ENCODE assay signal across 1 cellular context in genomic region chr5:177351392-177352329, GRCh38.
TF ChIP-seq lines count a peak whose summit lies in the region.

A gene with protein sequence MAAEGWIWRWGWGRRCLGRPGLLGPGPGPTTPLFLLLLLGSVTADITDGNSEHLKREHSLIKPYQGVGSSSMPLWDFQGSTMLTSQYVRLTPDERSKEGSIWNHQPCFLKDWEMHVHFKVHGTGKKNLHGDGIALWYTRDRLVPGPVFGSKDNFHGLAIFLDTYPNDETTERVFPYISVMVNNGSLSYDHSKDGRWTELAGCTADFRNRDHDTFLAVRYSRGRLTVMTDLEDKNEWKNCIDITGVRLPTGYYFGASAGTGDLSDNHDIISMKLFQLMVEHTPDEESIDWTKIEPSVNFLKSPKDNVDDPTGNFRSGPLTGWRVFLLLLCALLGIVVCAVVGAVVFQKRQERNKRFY (minus strand): TSS chr5:177351668. CDS start chr5:177351647, 21 bp downstream.

TF ChIP-seq in K562, 482 proteins besides CTCF, POLR2A, EP300 and RAD21 (continued from another document and continues in another):
- TF ChIP-seq ZFP91 (CRISPR knock-in tag; IDR thresholded peaks at IDR 0.05) = no peak
- TF ChIP-seq, protein P1, sequence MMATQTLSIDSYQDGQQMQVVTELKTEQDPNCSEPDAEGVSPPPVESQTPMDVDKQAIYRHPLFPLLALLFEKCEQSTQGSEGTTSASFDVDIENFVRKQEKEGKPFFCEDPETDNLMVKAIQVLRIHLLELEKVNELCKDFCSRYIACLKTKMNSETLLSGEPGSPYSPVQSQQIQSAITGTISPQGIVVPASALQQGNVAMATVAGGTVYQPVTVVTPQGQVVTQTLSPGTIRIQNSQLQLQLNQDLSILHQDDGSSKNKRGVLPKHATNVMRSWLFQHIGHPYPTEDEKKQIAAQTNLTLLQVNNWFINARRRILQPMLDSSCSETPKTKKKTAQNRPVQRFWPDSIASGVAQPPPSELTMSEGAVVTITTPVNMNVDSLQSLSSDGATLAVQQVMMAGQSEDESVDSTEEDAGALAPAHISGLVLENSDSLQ (IDR thresholded peaks at IDR 0.05) = peak; percentile 100
- TF ChIP-seq, protein P2, sequence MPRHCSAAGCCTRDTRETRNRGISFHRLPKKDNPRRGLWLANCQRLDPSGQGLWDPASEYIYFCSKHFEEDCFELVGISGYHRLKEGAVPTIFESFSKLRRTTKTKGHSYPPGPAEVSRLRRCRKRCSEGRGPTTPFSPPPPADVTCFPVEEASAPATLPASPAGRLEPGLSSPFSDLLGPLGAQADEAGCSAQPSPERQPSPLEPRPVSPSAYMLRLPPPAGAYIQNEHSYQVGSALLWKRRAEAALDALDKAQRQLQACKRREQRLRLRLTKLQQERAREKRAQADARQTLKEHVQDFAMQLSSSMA (CRISPR knock-in tag; IDR thresholded peaks at IDR 0.05) = no peak
- no peak for TF ChIP-seq ZNF780A (CRISPR knock-in tag; IDR thresholded peaks at IDR 0.05)
- peak; percentile 84 for TF ChIP-seq ZFX (CRISPR knock-in tag; IDR thresholded peaks at IDR 0.05)
- peak; percentile 84 for TF ChIP-seq POLR2B (IDR thresholded peaks at IDR 0.05; ENCODE audit: low read depth, partially characterized antibody)
- peak; percentile 53 for TF ChIP-seq RB1 (IDR thresholded peaks at IDR 0.05; ENCODE audit: low read depth)
- TF ChIP-seq, protein P3, sequence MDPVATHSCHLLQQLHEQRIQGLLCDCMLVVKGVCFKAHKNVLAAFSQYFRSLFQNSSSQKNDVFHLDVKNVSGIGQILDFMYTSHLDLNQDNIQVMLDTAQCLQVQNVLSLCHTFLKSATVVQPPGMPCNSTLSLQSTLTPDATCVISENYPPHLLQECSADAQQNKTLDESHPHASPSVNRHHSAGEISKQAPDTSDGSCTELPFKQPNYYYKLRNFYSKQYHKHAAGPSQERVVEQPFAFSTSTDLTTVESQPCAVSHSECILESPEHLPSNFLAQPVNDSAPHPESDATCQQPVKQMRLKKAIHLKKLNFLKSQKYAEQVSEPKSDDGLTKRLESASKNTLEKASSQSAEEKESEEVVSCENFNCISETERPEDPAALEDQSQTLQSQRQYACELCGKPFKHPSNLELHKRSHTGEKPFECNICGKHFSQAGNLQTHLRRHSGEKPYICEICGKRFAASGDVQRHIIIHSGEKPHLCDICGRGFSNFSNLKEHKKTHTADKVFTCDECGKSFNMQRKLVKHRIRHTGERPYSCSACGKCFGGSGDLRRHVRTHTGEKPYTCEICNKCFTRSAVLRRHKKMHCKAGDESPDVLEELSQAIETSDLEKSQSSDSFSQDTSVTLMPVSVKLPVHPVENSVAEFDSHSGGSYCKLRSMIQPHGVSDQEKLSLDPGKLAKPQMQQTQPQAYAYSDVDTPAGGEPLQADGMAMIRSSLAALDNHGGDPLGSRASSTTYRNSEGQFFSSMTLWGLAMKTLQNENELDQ (CRISPR knock-in tag; IDR thresholded peaks at IDR 0.05; ENCODE audit: borderline replicate concordance) = 0 out of 2 replicates have a peak, but pooled peaks have one; percentile 57
- TF ChIP-seq ZNF785 (CRISPR knock-in tag; IDR thresholded peaks at IDR 0.05) = no peak
- peak; percentile 76 for TF ChIP-seq PREB (CRISPR knock-in tag; IDR thresholded peaks at IDR 0.05)
- TF ChIP-seq TBL1XR1 (IDR thresholded peaks at IDR 0.05; ENCODE audit: low read length in 2 of 2) = peak in 1 of 2 experiments; percentile 25; a peak in 1 of 4 replicates
- TF ChIP-seq HMG20A (CRISPR knock-in tag; conservative IDR thresholded peaks at IDR 0.05) = no peak
- no peak for TF ChIP-seq IRF1 (CRISPR knock-in tag; IDR thresholded peaks at IDR 0.05; ENCODE audit: borderline replicate concordance)
- TF ChIP-seq GTF2A2 (tag; IDR thresholded peaks at IDR 0.05) = no peak
- no peak for TF ChIP-seq CLOCK (CRISPR knock-in tag; IDR thresholded peaks at IDR 0.05; ENCODE audit: borderline replicate concordance)
- no peak for TF ChIP-seq MAFG (tag; conservative IDR thresholded peaks at IDR 0.05)
- TF ChIP-seq E2F3 (CRISPR knock-in tag; IDR thresholded peaks at IDR 0.05) = no peak
- TF ChIP-seq TRIM24 (IDR thresholded peaks at IDR 0.05) = peak in 1 of 2 experiments; percentile 98; a peak in 2 of 4 replicates
- TF ChIP-seq, protein P4, sequence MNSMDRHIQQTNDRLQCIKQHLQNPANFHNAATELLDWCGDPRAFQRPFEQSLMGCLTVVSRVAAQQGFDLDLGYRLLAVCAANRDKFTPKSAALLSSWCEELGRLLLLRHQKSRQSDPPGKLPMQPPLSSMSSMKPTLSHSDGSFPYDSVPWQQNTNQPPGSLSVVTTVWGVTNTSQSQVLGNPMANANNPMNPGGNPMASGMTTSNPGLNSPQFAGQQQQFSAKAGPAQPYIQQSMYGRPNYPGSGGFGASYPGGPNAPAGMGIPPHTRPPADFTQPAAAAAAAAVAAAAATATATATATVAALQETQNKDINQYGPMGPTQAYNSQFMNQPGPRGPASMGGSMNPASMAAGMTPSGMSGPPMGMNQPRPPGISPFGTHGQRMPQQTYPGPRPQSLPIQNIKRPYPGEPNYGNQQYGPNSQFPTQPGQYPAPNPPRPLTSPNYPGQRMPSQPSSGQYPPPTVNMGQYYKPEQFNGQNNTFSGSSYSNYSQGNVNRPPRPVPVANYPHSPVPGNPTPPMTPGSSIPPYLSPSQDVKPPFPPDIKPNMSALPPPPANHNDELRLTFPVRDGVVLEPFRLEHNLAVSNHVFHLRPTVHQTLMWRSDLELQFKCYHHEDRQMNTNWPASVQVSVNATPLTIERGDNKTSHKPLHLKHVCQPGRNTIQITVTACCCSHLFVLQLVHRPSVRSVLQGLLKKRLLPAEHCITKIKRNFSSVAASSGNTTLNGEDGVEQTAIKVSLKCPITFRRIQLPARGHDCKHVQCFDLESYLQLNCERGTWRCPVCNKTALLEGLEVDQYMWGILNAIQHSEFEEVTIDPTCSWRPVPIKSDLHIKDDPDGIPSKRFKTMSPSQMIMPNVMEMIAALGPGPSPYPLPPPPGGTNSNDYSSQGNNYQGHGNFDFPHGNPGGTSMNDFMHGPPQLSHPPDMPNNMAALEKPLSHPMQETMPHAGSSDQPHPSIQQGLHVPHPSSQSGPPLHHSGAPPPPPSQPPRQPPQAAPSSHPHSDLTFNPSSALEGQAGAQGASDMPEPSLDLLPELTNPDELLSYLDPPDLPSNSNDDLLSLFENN (IDR thresholded peaks at IDR 0.05; ENCODE audit: low read depth in 2 of 2, low read length in 2 of 2) = 0 out of 4 replicates have a peak, but pooled peaks of 1 of the 2 experiments have one; percentile 12
- TF ChIP-seq KLF6 (CRISPR knock-in tag; IDR thresholded peaks at IDR 0.05; ENCODE audit: borderline replicate concordance) = no peak
- no peak for TF ChIP-seq MXI1 (IDR thresholded peaks at IDR 0.05; ENCODE audit: low read depth, low read length)
- TF ChIP-seq SAFB (IDR thresholded peaks at IDR 0.05; ENCODE audit: borderline replicate concordance, low read depth, low read length) = no peak
- TF ChIP-seq MAFF (IDR thresholded peaks at IDR 0.05; ENCODE audit: low read length) = no peak
- TF ChIP-seq YY1 (IDR thresholded peaks at IDR 0.05; ENCODE audit: borderline replicate concordance in 1 of 3, control insufficient read depth in 1 of 3, extremely low read depth in 1 of 3, insufficient read depth in 3 of 3, insufficient read length in 1 of 3, insufficient replicate concordance in 2 of 3, low read depth in 1 of 3, low read length in 2 of 3) = peak; percentile 76 to 94 (median 90)
- TF ChIP-seq SAFB2 (IDR thresholded peaks at IDR 0.05; ENCODE audit: borderline replicate concordance, low read depth, low read length, severe bottlenecking) = no peak
- peak in 1 of 2 experiments; percentile 93 for TF ChIP-seq NCOA2 (IDR thresholded peaks at IDR 0.05; ENCODE audit: partially characterized antibody in 2 of 2)
- TF ChIP-seq KLF1 (tag; IDR thresholded peaks at IDR 0.05) = no peak
- TF ChIP-seq KDM5B (IDR thresholded peaks at IDR 0.05; ENCODE audit: insufficient replicate concordance, low read depth, low read length) = peak; percentile 63
- no peak for TF ChIP-seq HMGN3 (IDR thresholded peaks at IDR 0.05; ENCODE audit: borderline replicate concordance, extremely low read depth, insufficient read length, low read depth, low read length)
- peak; percentile 64; the same call in 1 of the 2 replicates for TF ChIP-seq ZNF644 (tag; IDR thresholded peaks at IDR 0.05; ENCODE audit: low read depth)
- TF ChIP-seq POLR2AphosphoS2 (IDR thresholded peaks at IDR 0.05; ENCODE audit: low read length) = no peak
- no peak for TF ChIP-seq FOXK1 (CRISPR knock-in tag; IDR thresholded peaks at IDR 0.05; ENCODE audit: borderline replicate concordance)
- no peak for TF ChIP-seq KLF16 (IDR thresholded peaks at IDR 0.05)
- TF ChIP-seq, protein P5, sequence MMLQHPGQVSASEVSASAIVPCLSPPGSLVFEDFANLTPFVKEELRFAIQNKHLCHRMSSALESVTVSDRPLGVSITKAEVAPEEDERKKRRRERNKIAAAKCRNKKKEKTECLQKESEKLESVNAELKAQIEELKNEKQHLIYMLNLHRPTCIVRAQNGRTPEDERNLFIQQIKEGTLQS (IDR thresholded peaks at IDR 0.05) = no peak
- TF ChIP-seq, protein P5 (CRISPR knock-in tag; conservative IDR thresholded peaks at IDR 0.05) = 0 out of 2 replicates have a peak, but pooled peaks have one; percentile 57
- TF ChIP-seq NFYB (IDR thresholded peaks at IDR 0.05; ENCODE audit: extremely low read depth, insufficient read length) = peak; percentile 99
- peak; percentile 49 for TF ChIP-seq NFIC (IDR thresholded peaks at IDR 0.05)
- TF ChIP-seq U2AF2 (optimal IDR thresholded peaks at IDR 0.05; ENCODE audit: low read depth, low read length) = no peak
- TF ChIP-seq ZNF583 (CRISPR knock-in tag; IDR thresholded peaks at IDR 0.05) = peak; percentile 57; the same call in 1 of the 2 replicates
- no peak for TF ChIP-seq COPS2 (conservative IDR thresholded peaks at IDR 0.05)
- TF ChIP-seq PHTF2 (CRISPR knock-in tag; IDR thresholded peaks at IDR 0.05) = no peak
- TF ChIP-seq MEF2D (tag; conservative IDR thresholded peaks at IDR 0.05; ENCODE audit: low read depth) = 0 out of 2 replicates have a peak, but pooled peaks have one; percentile 21
- no peak for TF ChIP-seq HDAC3 (IDR thresholded peaks at IDR 0.05; ENCODE audit: borderline replicate concordance, partially characterized antibody)
- no peak; the same call in 1 of the 2 replicates for TF ChIP-seq FOSL1 (tag; conservative IDR thresholded peaks at IDR 0.05)
- no peak for TF ChIP-seq ZNF445 (CRISPR knock-in tag; IDR thresholded peaks at IDR 0.05; ENCODE audit: low read depth)
- no peak for TF ChIP-seq MEIS2 (IDR thresholded peaks at IDR 0.05; ENCODE audit: partially characterized antibody)
- 0 out of 2 replicates have a peak, but pooled peaks have one; percentile 55 for TF ChIP-seq RNF2 (IDR thresholded peaks at IDR 0.05)
- TF ChIP-seq KAT8 (IDR thresholded peaks at IDR 0.05; ENCODE audit: low read depth) = peak; percentile 81
- TF ChIP-seq CHCHD3 (CRISPR knock-in tag; IDR thresholded peaks at IDR 0.05) = no peak
- TF ChIP-seq TEAD4 (IDR thresholded peaks at IDR 0.05; ENCODE audit: low read length) = peak; percentile 40
- TF ChIP-seq TEAD4 (CRISPR knock-in tag; IDR thresholded peaks at IDR 0.05; ENCODE audit: borderline replicate concordance) = no peak
- no peak for TF ChIP-seq ZNF444 (CRISPR knock-in tag; IDR thresholded peaks at IDR 0.05)
- TF ChIP-seq ZNF184 (CRISPR knock-in tag; IDR thresholded peaks at IDR 0.05) = no peak
- peak; percentile 97 for TF ChIP-seq ELF4 (CRISPR knock-in tag; IDR thresholded peaks at IDR 0.05)
